ENCODE assay signal across 9 cellular contexts in the genomic region with DNA sequence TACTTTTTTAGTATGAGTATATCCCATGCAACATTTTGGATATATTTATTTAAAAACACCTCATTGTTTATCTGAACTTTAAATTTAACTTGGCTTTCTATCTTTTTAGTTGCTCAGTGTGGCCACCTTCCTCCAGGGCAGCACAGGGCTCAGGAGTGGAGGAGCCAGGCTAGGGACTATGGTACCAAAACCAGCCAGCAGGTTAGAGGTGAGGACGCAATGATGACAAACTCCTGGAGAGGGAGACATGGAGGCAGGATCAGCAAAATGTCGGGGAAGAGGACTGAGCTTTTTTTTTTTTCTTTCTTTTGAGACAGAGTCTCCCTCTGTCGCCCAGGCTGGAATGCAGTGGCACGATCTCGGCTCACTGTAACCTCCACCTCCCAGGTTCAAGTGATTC. TPM values are rescaled to one million over a fixed set of nuclear protein-coding genes. Genes with fewer than 3 reads are reported as not detected.
DNase-seq lines count a peak whose midpoint lies in the region; ATAC-seq and TF ChIP-seq lines count a peak whose summit lies in the region.
"Had no signal": no experiment of that assay in that cellular context is flagged by ENCODE, and none has a peak within 500 bp of the region (broad histone marks: within the 10 kb centered on the region; RNA-seq: fewer than 3 reads in every experiment).

No MANE protein-coding gene starts in this region.

- TF ChIP-seq CTCF in astrocyte of the cerebellum (IDR thresholded peaks at IDR 0.05; ENCODE audit: low read depth, low read length, missing control alignments): peak; percentile 29

- POLR2A ChIA-PET in naive thymus-derived CD4-positive, alpha-beta T cell (lab: Charles Lee): interaction anchor here (0.7 kb wide), 1 partner anchor 157 kb away, joined by 3 read pairs; no protein-coding TSS in a partner anchor

- peaks cover 0 to 18% (median 0%) of the 10 kb centered on the region in 5 donors for H3K27me3 Mint-ChIP-seq in naive thymus-derived CD4-positive, alpha-beta T cell

- H3K27me3 ChIP-seq in naive thymus-derived CD4-positive, alpha-beta T cell (ENCODE audit: control insufficient read depth in 2 of 2, insufficient read depth in 2 of 2, low read length in 2 of 2): no peaks in the 10 kb centered on the region

- no peaks in the 10 kb centered on the region for H3K36me3 ChIP-seq in naive thymus-derived CD4-positive, alpha-beta T cell (ENCODE audit: control insufficient read depth in 2 of 3, insufficient read depth in 3 of 3, low read length in 3 of 3)

- H3K27ac Mint-ChIP-seq in naive thymus-derived CD4-positive, alpha-beta T cell: no peak overlapping the region
- H3K27ac Mint-ChIP-seq: activated naive CD8-positive, alpha-beta T cell treated with anti-CD3 and anti-CD28 coated beads, Interleukin-2, amount 10 ng/mL, durations not matched to agents 7 days and 5 days had no signal

- in situ Hi-C loops in KBM-7 (cut with MboI; ENCODE audit: low pct_unique_long_range_greater_than_20kb, low sequenced_read_pairs) (no loop called here), astrocyte of the cerebellum (cut with HindIII; ENCODE audit: low sequenced_read_pairs) (no loop called here)

- intact Hi-C loops in naive thymus-derived CD4-positive, alpha-beta T cell (cut with micrococcal nuclease): no loop called here

- no peaks in the 10 kb centered on the region for H3K9me3 ChIP-seq in naive thymus-derived CD4-positive, alpha-beta T cell (ENCODE audit: control insufficient read depth in 2 of 3, low read length in 3 of 3)

- DNase-seq in NCI-H1694 treated with DMSO at 0.1 percent for 48 hours (lab: John Stamatoyannopoulos, UW): peak; percentile 5
- DNase-seq in NCI-H1694 (lab: John Stamatoyannopoulos, UW): no peak
- DNase-seq in KBM-7: peak; percentile 85
- DNase-seq in astrocyte of the cerebellum (ENCODE audit: low read depth): no peak
- DNase-seq in naive thymus-derived CD4-positive, alpha-beta T cell: peak in 2 of 9 donors; percentile 10 to 13
- DNase-seq in substantia nigra (lab: John Stamatoyannopoulos, UW): no peak
- no peak for DNase-seq in activated gamma-delta T cell treated with Interleukin-2 at 50 U/mL for 16 hours
- no peak for DNase-seq in NK-92 treated with Interleukin-12 subunit alpha and Interleukin-12 subunit beta, amount 100 ng/mL, for 24 hours (lab: John Stamatoyannopoulos, UW)
- DNase-seq: activated naive CD8-positive, alpha-beta T cell treated with anti-CD3 and anti-CD28 coated beads, Interleukin-2, amount 10 ng/mL, durations not matched to agents 7 days and 5 days had no signal

- no peak overlapping the region for H3K4me3 ChIP-seq in astrocyte of the cerebellum (ENCODE audit: low read depth, low read length)
- H3K4me3 ChIP-seq in naive thymus-derived CD4-positive, alpha-beta T cell (ENCODE audit: low read length): no peak overlapping the region

- no peaks in the 10 kb centered on the region for H3K9me3 Mint-ChIP-seq in naive thymus-derived CD4-positive, alpha-beta T cell
- H3K9me3 Mint-ChIP-seq: activated naive CD8-positive, alpha-beta T cell treated with anti-CD3 and anti-CD28 coated beads, Interleukin-2, amount 10 ng/mL, durations not matched to agents 7 days and 5 days had no signal

- H3K4me1 ChIP-seq in naive thymus-derived CD4-positive, alpha-beta T cell (ENCODE audit: control insufficient read depth in 2 of 2, insufficient read depth in 2 of 2, low read length in 2 of 2): peaks cover 0 to 12% of the 10 kb centered on the region in 2 donors

- CTCF ChIA-PET in naive thymus-derived CD4-positive, alpha-beta T cell (lab: Charles Lee): no interaction called here

- H3K36me3 Mint-ChIP-seq in naive thymus-derived CD4-positive, alpha-beta T cell: peaks cover 0 to 6% (median 0%) of the 10 kb centered on the region in 5 donors

- no peak overlapping the region for H3K4me3 Mint-ChIP-seq in naive thymus-derived CD4-positive, alpha-beta T cell
- H3K4me3 Mint-ChIP-seq: activated naive CD8-positive, alpha-beta T cell treated with anti-CD3 and anti-CD28 coated beads, Interleukin-2, amount 10 ng/mL, durations not matched to agents 7 days and 5 days had no signal

- H3K27ac ChIP-seq in naive thymus-derived CD4-positive, alpha-beta T cell (ENCODE audit: low read depth, low read length): no peak overlapping the region
- H3K27ac ChIP-seq in substantia nigra (ENCODE audit: low read depth, low read length, poor library complexity, severe bottlenecking): no peak overlapping the region

- peak; percentile 48 for ATAC-seq in naive thymus-derived CD4-positive, alpha-beta T cell

- peaks cover 8 to 32% (median 23%) of the 10 kb centered on the region in 7 donors for H3K4me1 Mint-ChIP-seq in naive thymus-derived CD4-positive, alpha-beta T cell

RNA-seq across cellular contexts. Expression of a gene that starts 29.6 kb away (rescaled TPM):
- 100 to 1,000 TPM; 203 to 517 (median 266) TPM for total RNA-seq in naive thymus-derived CD4-positive, alpha-beta T cell
- 100 to 1,000 TPM; 242 to 254 TPM for polyA plus RNA-seq in naive thymus-derived CD4-positive, alpha-beta T cell

RNA-seq across cellular contexts. Expression of a gene that starts 53.4 kb away (rescaled TPM):
- total RNA-seq in naive thymus-derived CD4-positive, alpha-beta T cell: 10 to 100 TPM in 1 of 5 experiments, 1 to 10 TPM in 4; 4.2 to 99.1 (median 4.9) TPM
- 10 to 100 TPM in 1 of 2 donors, 1 to 10 TPM in 1; 5.1 to 13.2 TPM for polyA plus RNA-seq in naive thymus-derived CD4-positive, alpha-beta T cell

Comparison
In these comparisons a context has a peak if more than half of its experiments do, and no peak if none do; other contexts are left out.
1. DNase-seq: peak in NCI-H1694 treated with DMSO at 0.1 percent for 48 hours (single experiment) and KBM-7 (single experiment); none in NCI-H1694 (single experiment), astrocyte of the cerebellum (single experiment), substantia nigra (0 of 49), activated gamma-delta T cell treated with Interleukin-2 at 50 U/mL for 16 hours (single experiment) and NK-92 treated with Interleukin-12 subunit alpha and Interleukin-12 subunit beta, amount 100 ng/mL, for 24 hours (single experiment).